In genomic region chr5:78555870-78556269, GRCh38 we compare ENCODE assay signal across 22 cellular contexts.
DNase-seq lines count a peak whose midpoint lies in the region; ATAC-seq, FAIRE-seq and TF ChIP-seq lines count a peak whose summit lies in the region.
"Had no signal": no experiment of that assay in that cellular context is flagged by ENCODE, and none has a peak within 500 bp of the region (broad histone marks: within the 10 kb centered on the region; RNA-seq: fewer than 3 reads in every experiment).

No MANE protein-coding gene starts in this region.

- RAD21 ChIA-PET in GM12878 (lab: Charles Lee; ENCODE audit: unreplicated experiment), result interaction anchor here (0.6 to 1.4 kb wide), 3 partner anchors 268 to 365 kb away, joined by 3 read pairs; no protein-coding TSS in a partner anchor

- BruUV-seq in GM12878 (replicated peaks; lab: Mats Ljungman, UMichigan), result no TSS peak

- POLR2A ChIA-PET in GM12878 (lab: Charles Lee) (no interaction called here), SK-N-SH (lab: Yijun Ruan, JAX) (no interaction called here)

- H3K4me1 Mint-ChIP-seq in stimulated activated memory B cell treated with anti-CD40 and anti-IgM and Interleukin-4, amounts not matched to agents 10 μg/mL and 1 μg/mL and 100 μg/mL, for 72 hours, result peaks cover 35% of the 10 kb centered on the region

- TF ChIP-seq CTCF in cardiac muscle cell (IDR thresholded peaks at IDR 0.05; ENCODE audit: low read depth, low read length) (no peak), LNCaP clone FGC (IDR thresholded peaks at IDR 0.05; ENCODE audit: control insufficient read depth, extremely low read depth, insufficient read depth) (0 out of 2 replicates have a peak, but pooled peaks have one; percentile 9), GM12878 (IDR thresholded peaks at IDR 0.05 in 2 of 3, conservative IDR thresholded peaks at IDR 0.05 in 1 of 3; ENCODE audit: control insufficient read depth in 2 of 3, extremely low read depth in 1 of 3, insufficient read depth in 1 of 3, low read depth in 3 of 3, low read length in 3 of 3) (peak in 2 of 3 experiments; percentile 14; a peak in 3 of 6 replicates), SK-N-SH (IDR thresholded peaks at IDR 0.05) (no peak)

- H3K4me1 ChIP-seq in cardiac muscle cell (ENCODE audit: low read depth) (peaks cover 32% of the 10 kb centered on the region), GM12878 (ENCODE audit: control insufficient read depth, insufficient read depth, low read length) (peaks cover 8% of the 10 kb centered on the region; the same call in 1 of the 2 replicates), SK-N-SH (ENCODE audit: control insufficient read depth in 1 of 2, insufficient read depth in 2 of 2, low read depth in 1 of 2, low read length in 1 of 2) (peaks cover 2 to 12% of the 10 kb centered on the region in 2 experiments; a peak in 3 of 4 replicates)
- H3K4me1 ChIP-seq: SJCRH30 had no signal

- TF ChIP-seq EP300 in GM12878 (IDR thresholded peaks at IDR 0.05; ENCODE audit: borderline replicate concordance in 1 of 2, control insufficient read depth in 1 of 2, low read depth in 2 of 2, low read length in 2 of 2) (no peak), SK-N-SH (IDR thresholded peaks at IDR 0.05; ENCODE audit: borderline replicate concordance in 1 of 2, low read depth in 1 of 2, low read length in 1 of 2) (no peak)

- in situ Hi-C loops in GM12878 (cut with MboI), result no loop called here

- H3F3A ChIP-seq in SK-N-SH (replicated peaks; ENCODE audit: insufficient read depth), result peaks cover 20% of the 10 kb centered on the region

- WGBS in GM12878 (ENCODE audit: insufficient coverage, insufficient replicate concordance, low lambda C conversion rate, missing lambda C conversion rate), result 0% methylated on average over 1 of the region's 1 CpG
- 93% methylated on average over 1 of the region's 1 CpG for WGBS in SK-N-SH (ENCODE audit: low lambda C conversion rate)

- H3K4me3 Mint-ChIP-seq in stimulated activated memory B cell treated with anti-CD40 and anti-IgM and Interleukin-4, amounts not matched to agents 10 μg/mL and 1 μg/mL and 100 μg/mL, for 72 hours, result no peak overlapping the region
- H3K4me3 Mint-ChIP-seq: H9, IgD-negative memory B cell had no signal

- peak; percentile 25; the same call in 1 of the 2 replicates for TF ChIP-seq RAD21 in GM12878 (IDR thresholded peaks at IDR 0.05; ENCODE audit: insufficient read depth, low read depth, low read length)
- TF ChIP-seq RAD21 in SK-N-SH (IDR thresholded peaks at IDR 0.05; ENCODE audit: low read length), result no peak

- no peak for TF ChIP-seq POLR2A in GM12878 (IDR thresholded peaks at IDR 0.05; ENCODE audit: low read depth, low read length)

- SMC1A ChIA-PET in GM12878 (lab: Charles Lee; ENCODE audit: uncharacterized antibody, unreplicated experiment), result interaction anchor here (1.6 to 1.7 kb wide), 2 partner anchors 11 to 38 kb away, joined by 5 to 6 read pairs; no protein-coding TSS in a partner anchor

- H3K27ac ChIP-seq in cardiac muscle cell (peak overlapping the region; percentile 82), GM12878 (ENCODE audit: control insufficient read depth, insufficient read depth) (no peak overlapping the region), SK-N-SH (ENCODE audit: low read depth in 2 of 2, low read length in 1 of 2) (peak overlapping the region in 1 of 2 experiments; percentile 81; a peak in 1 of 4 replicates)
- H3K27ac ChIP-seq: 22Rv1, PC-9, RWPE1, SJCRH30 had no signal

- peaks cover 10% of the 10 kb centered on the region for H3K36me3 Mint-ChIP-seq in stimulated activated memory B cell treated with anti-CD40 and anti-IgM and Interleukin-4, amounts not matched to agents 10 μg/mL and 1 μg/mL and 100 μg/mL, for 72 hours

- H3K4me2 ChIP-seq in GM12878 (ENCODE audit: control insufficient read depth, insufficient read depth) (no peak overlapping the region), SK-N-SH (no peak overlapping the region)
- H3K4me2 ChIP-seq: PC-9 had no signal

- H3K36me3 ChIP-seq in cardiac muscle cell, result no peaks in the 10 kb centered on the region
- no peaks in the 10 kb centered on the region; a peak in 1 of 4 replicates for H3K36me3 ChIP-seq in GM12878 (ENCODE audit: control insufficient read depth in 2 of 2, insufficient read depth in 2 of 2, low read length in 1 of 2)
- peaks cover 3 to 15% of the 10 kb centered on the region in 2 experiments for H3K36me3 ChIP-seq in SK-N-SH (replicated peaks in 1 of 2; ENCODE audit: control insufficient read depth in 1 of 2, insufficient read depth in 2 of 2, low read length in 1 of 2)
- H3K36me3 ChIP-seq: SJCRH30 had no signal

- no peaks in the 10 kb centered on the region for H3K27me3 Mint-ChIP-seq in stimulated activated memory B cell treated with anti-CD40 and anti-IgM and Interleukin-4, amounts not matched to agents 10 μg/mL and 1 μg/mL and 100 μg/mL, for 72 hours

- no peak overlapping the region for H2AFZ ChIP-seq in GM12878 (ENCODE audit: control insufficient read depth, low read depth, low read length)
- H2AFZ ChIP-seq in SK-N-SH (ENCODE audit: low read depth), result no peak overlapping the region
- H2AFZ ChIP-seq: PC-9 had no signal

- H3K79me2 ChIP-seq in GM12878 (ENCODE audit: control insufficient read depth, insufficient read depth, low read length) (no peaks in the 10 kb centered on the region), SK-N-SH (ENCODE audit: insufficient read depth) (peaks cover 94% of the 10 kb centered on the region)

- intact Hi-C loops in Right ventricle myocardium superior (cut with DNase I) (no loop called here), GM12878 (cut with micrococcal nuclease; ENCODE audit: unreplicated experiment) (no loop called here)

- 0 out of 2 replicates have a peak, but pooled peaks cover 5% of the 10 kb centered on the region for H3K9me2 ChIP-seq in SK-N-SH

- H4K20me1 ChIP-seq in GM12878 (ENCODE audit: control insufficient read depth, insufficient read depth), result no peaks in the 10 kb centered on the region
- H4K20me1 ChIP-seq in SK-N-SH (ENCODE audit: insufficient read depth), result no peaks in the 10 kb centered on the region

- no peak for FAIRE-seq in GM12878 (lab: Jason Lieb, UNC)
- FAIRE-seq: HTR-8/SVneo had no signal

- DNase-seq in cardiac muscle cell (ENCODE audit: low read depth in 1 of 2, low spot score in 1 of 2) (no peak), Right ventricle myocardium superior (no peak), LNCaP clone FGC (ENCODE audit: low read depth) (no peak), GM12878 (ENCODE audit: low read depth, low spot score) (no peak), SK-N-SH (no peak)
- DNase-seq: COR-L47, GDM1, H9, NCI-H1105 treated with DMSO at 0.1 percent for 48 hours, NCI-H1694, NCI-H2081 treated with DMSO at 0.1 percent for 48 hours, NCI-H510A, NCI-H774, PC-9, SJCRH30 had no signal

- H3K9me3 ChIP-seq in cardiac muscle cell (ENCODE audit: low read depth) (no peaks in the 10 kb centered on the region), GM12878 (replicated peaks; ENCODE audit: control insufficient read depth, insufficient read depth, low read length) (no peaks in the 10 kb centered on the region), SK-N-SH (no peaks in the 10 kb centered on the region)
- H3K9me3 ChIP-seq: SJCRH30 had no signal

- H3K9me3 Mint-ChIP-seq in stimulated activated memory B cell treated with anti-CD40 and anti-IgM and Interleukin-4, amounts not matched to agents 10 μg/mL and 1 μg/mL and 100 μg/mL, for 72 hours, result no peaks in the 10 kb centered on the region
- H3K9me3 Mint-ChIP-seq: IgD-negative memory B cell had no signal

- H3K27ac Mint-ChIP-seq in stimulated activated memory B cell treated with anti-CD40 and anti-IgM and Interleukin-4, amounts not matched to agents 10 μg/mL and 1 μg/mL and 100 μg/mL, for 72 hours, result peak overlapping the region; percentile 55
- H3K27ac Mint-ChIP-seq: IgD-negative memory B cell had no signal

- ATAC-seq in Right ventricle myocardium superior (ENCODE audit: poor library complexity) (no peak), GM12878 (peak; percentile 42), HG03025 (IDR thresholded peaks at IDR 0.05; ENCODE audit: low FRiP score, unreplicated experiment) (no peak), HG03159 (IDR thresholded peaks at IDR 0.05; ENCODE audit: unreplicated experiment) (no peak)
- no peak for ATAC-seq in stimulated activated memory B cell treated with anti-CD40 and anti-IgM and Interleukin-4, amounts not matched to agents 10 μg/mL and 1 μg/mL and 100 μg/mL, for 72 hours

- H3K9ac ChIP-seq in GM12878 (ENCODE audit: control insufficient read depth, insufficient read depth, low read length) (no peak overlapping the region), SK-N-SH (no peak overlapping the region)

- H3K4me3 ChIP-seq in cardiac muscle cell, result no peak overlapping the region
- no peak overlapping the region for H3K4me3 ChIP-seq in LNCaP clone FGC (ENCODE audit: low read depth, low read length)
- H3K4me3 ChIP-seq in GM12878, result no peak overlapping the region
- H3K4me3 ChIP-seq in SK-N-SH (ENCODE audit: low read depth in 2 of 2, low read length in 1 of 2), result no peak overlapping the region
- H3K4me3 ChIP-seq: PC-9, SJCRH30 had no signal

- H3K27me3 ChIP-seq in cardiac muscle cell, result no peaks in the 10 kb centered on the region
- H3K27me3 ChIP-seq in GM12878 (replicated peaks in 1 of 2; ENCODE audit: control insufficient read depth in 2 of 2, insufficient read depth in 2 of 2, low read length in 1 of 2), result no peaks in the 10 kb centered on the region
- H3K27me3 ChIP-seq in SK-N-SH (ENCODE audit: insufficient read depth), result no peaks in the 10 kb centered on the region
- H3K27me3 ChIP-seq: SJCRH30 had no signal

- CTCF ChIA-PET in GM12878 (lab: Yijun Ruan, JAX), result interaction anchor here (0.6 to 1.2 kb wide), 5 partner anchors 18 to 408 kb away, joined by 3 to 4 read pairs (median 3); no protein-coding TSS in a partner anchor
- CTCF ChIA-PET in SK-N-SH (lab: Yijun Ruan, JAX), result no interaction called here

TF ChIP-seq in GM12878, 131 proteins besides CTCF, POLR2A, EP300 and RAD21 (continues in another document):
- TF ChIP-seq ESRRA (IDR thresholded peaks at IDR 0.05; ENCODE audit: low read length) (no peak), RBBP5 (conservative IDR thresholded peaks at IDR 0.05) (no peak), SMARCA5 (IDR thresholded peaks at IDR 0.05) (no peak), TCF12 (IDR thresholded peaks at IDR 0.05; ENCODE audit: low read depth, low read length) (no peak), FOXK2 (IDR thresholded peaks at IDR 0.05) (no peak), SIX5 (IDR thresholded peaks at IDR 0.05; ENCODE audit: low read depth, low read length, severe bottlenecking) (no peak), BCL11A (IDR thresholded peaks at IDR 0.05; ENCODE audit: low read depth, low read length) (no peak)

TF ChIP-seq in SK-N-SH, 30 proteins besides CTCF, POLR2A, EP300 and RAD21:
- TF ChIP-seq YY1 (IDR thresholded peaks at IDR 0.05; ENCODE audit: low read depth) (no peak), SMC3 (IDR thresholded peaks at IDR 0.05; ENCODE audit: low read depth, low read length) (no peak)

Comparison
In these comparisons a context has a peak if more than half of its experiments do, and no peak if none do; other contexts are left out.
1. CTCF ChIP-seq: peak in LNCaP clone FGC (single experiment) and GM12878 (2 of 3); none in cardiac muscle cell (single experiment) and SK-N-SH (single experiment).